In genomic region chr10:91415816-91416215, GRCh38 we compare ENCODE assay signal across 20 cellular contexts.
"Had no signal": no experiment of that assay in that cellular context is flagged by ENCODE, and none has a peak within 500 bp of the region (broad histone marks: within the 10 kb centered on the region; RNA-seq: fewer than 3 reads in every experiment).

No MANE protein-coding gene starts in this region.

- H3K36me3 Mint-ChIP-seq: activated naive CD4-positive, alpha-beta T cell treated with anti-CD3 and anti-CD28 coated beads, Interleukin-2, amount 10 ng/mL, durations not matched to agents 7 days and 5 days; naive thymus-derived CD8-positive, alpha-beta T cell; stimulated activated naive B cell treated with anti-CD40 and anti-IgM and Interleukin-4, amounts not matched to agents 10 μg/mL and 1 μg/mL and 100 μg/mL, for 72 hours; WTC11 had no signal

- H3K4me3 Mint-ChIP-seq: activated naive CD4-positive, alpha-beta T cell treated with anti-CD3 and anti-CD28 coated beads, Interleukin-2, amount 10 ng/mL, durations not matched to agents 7 days and 5 days; activated T-helper 17 cell treated with anti-CD3 and anti-CD28 coated beads, Interleukin-2, amount 50 U/mL, for 72 hours; naive thymus-derived CD8-positive, alpha-beta T cell; stimulated activated naive B cell treated with anti-CD40 and anti-IgM and Interleukin-4, amounts not matched to agents 10 μg/mL and 1 μg/mL and 100 μg/mL, for 72 hours; WTC11 had no signal

- H3K27me3 Mint-ChIP-seq: activated T-helper 17 cell treated with anti-CD3 and anti-CD28 coated beads, Interleukin-2, amount 50 U/mL, for 72 hours; stimulated activated naive B cell treated with anti-CD40 and anti-IgM and Interleukin-4, amounts not matched to agents 10 μg/mL and 1 μg/mL and 100 μg/mL, for 72 hours had no signal

- H3K27me3 ChIP-seq: adrenal gland, brain microvascular endothelial cell, right lobe of liver, tibial nerve had no signal

- H3K36me3 ChIP-seq: adrenal gland, brain microvascular endothelial cell, prostate gland, right lobe of liver, tibial nerve had no signal

- H3K9me3 ChIP-seq: adrenal gland, mucosa of descending colon, prostate gland, right lobe of liver, tibial nerve had no signal

- H3K4me1 ChIP-seq: prostate gland, right lobe of liver had no signal

- H3K27ac Mint-ChIP-seq: activated naive CD4-positive, alpha-beta T cell treated with anti-CD3 and anti-CD28 coated beads, Interleukin-2, amount 10 ng/mL, durations not matched to agents 7 days and 5 days; activated T-helper 17 cell treated with anti-CD3 and anti-CD28 coated beads, Interleukin-2, amount 50 U/mL, for 72 hours; naive thymus-derived CD8-positive, alpha-beta T cell; stimulated activated naive B cell treated with anti-CD40 and anti-IgM and Interleukin-4, amounts not matched to agents 10 μg/mL and 1 μg/mL and 100 μg/mL, for 72 hours; WTC11 had no signal

- H3K27ac ChIP-seq: adrenal gland, brain microvascular endothelial cell, prostate gland, right lobe of liver had no signal

- H3K4me3 ChIP-seq: adrenal gland, mucosa of descending colon, prostate gland, right lobe of liver, tibial nerve had no signal

- H3K9me3 Mint-ChIP-seq: activated naive CD4-positive, alpha-beta T cell treated with anti-CD3 and anti-CD28 coated beads, Interleukin-2, amount 10 ng/mL, durations not matched to agents 7 days and 5 days; activated T-helper 17 cell treated with anti-CD3 and anti-CD28 coated beads, Interleukin-2, amount 50 U/mL, for 72 hours; naive thymus-derived CD8-positive, alpha-beta T cell; stimulated activated naive B cell treated with anti-CD40 and anti-IgM and Interleukin-4, amounts not matched to agents 10 μg/mL and 1 μg/mL and 100 μg/mL, for 72 hours; WTC11 had no signal

- FAIRE-seq: endothelial cell of umbilical vein had no signal

- DNase-seq: activated CD4-positive, alpha-beta T cell treated with anti-CD3 and anti-CD28 coated beads for 48 hours; activated CD8-positive, alpha-beta memory T cell treated with anti-CD3 and anti-CD28 coated beads for 24 hours; activated naive CD4-positive, alpha-beta T cell treated with anti-CD3 and anti-CD28 coated beads, Interleukin-2, amount 10 ng/mL, durations not matched to agents 7 days and 5 days; activated T-cell treated with anti-CD3 and anti-CD28 coated beads for 4 hours; adrenal gland; brain microvascular endothelial cell; cerebellar nuclear complex; foreskin melanocyte; head of caudate nucleus; mucosa of descending colon; occipital lobe; right lobe of liver; stimulated activated CD4-positive, alpha-beta T cell treated with anti-CD3 and anti-CD28 coated beads, Interleukin-2, amount 100 ng/mL, for 24 hours; stimulated activated naive B cell treated with anti-CD40 and anti-IgM and Interleukin-4, amounts not matched to agents 10 μg/mL and 1 μg/mL and 100 μg/mL, for 72 hours had no signal

- ATAC-seq: activated T-helper 17 cell treated with anti-CD3 and anti-CD28 coated beads, Interleukin-2, amount 50 U/mL, for 72 hours; naive thymus-derived CD8-positive, alpha-beta T cell; right lobe of liver; stimulated activated naive B cell treated with anti-CD40 and anti-IgM and Interleukin-4, amounts not matched to agents 10 μg/mL and 1 μg/mL and 100 μg/mL, for 72 hours; WTC11 had no signal
